ENCODE assay signal across 8 cellular contexts in the genomic region with DNA sequence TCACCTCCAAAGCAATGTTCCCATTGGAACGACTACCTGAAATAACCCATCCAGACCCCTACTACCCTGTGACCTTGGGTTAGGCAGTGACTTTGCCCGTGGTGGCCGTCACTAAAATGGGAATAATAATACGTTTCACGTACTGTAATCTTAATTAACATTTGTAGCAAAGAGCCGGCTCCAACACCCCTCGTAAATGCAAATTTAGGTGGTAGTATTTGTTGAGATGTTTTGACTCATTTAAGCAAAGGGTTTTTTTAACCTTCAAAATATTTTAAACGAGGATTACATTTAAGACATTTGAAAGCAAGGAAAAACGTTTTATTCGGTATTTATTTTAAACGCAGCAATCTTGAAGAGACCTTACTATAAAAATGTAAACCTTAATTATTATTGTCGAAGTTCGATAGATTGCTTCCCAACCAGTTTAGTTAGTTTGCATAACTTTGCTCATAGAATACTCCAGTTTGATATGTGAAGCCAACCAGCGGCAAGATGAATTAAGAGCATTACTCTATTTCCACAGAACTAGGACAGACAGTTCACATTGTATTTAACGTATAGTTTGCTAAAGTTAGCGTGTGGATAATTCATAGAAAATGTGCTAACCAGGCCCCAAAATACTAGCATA. TPM values are rescaled to one million over a fixed set of nuclear protein-coding genes. Genes with fewer than 3 reads are reported as not detected.
DNase-seq lines count a peak whose midpoint lies in the region; ATAC-seq and TF ChIP-seq lines count a peak whose summit lies in the region.

No MANE protein-coding gene starts in this region.

- H3K36me3 ChIP-seq in MM.1S (replicated peaks; ENCODE audit: insufficient read depth, low read length) (no peaks in the 10 kb centered on the region; the same call in 1 of the 2 replicates), mucosa of stomach (ENCODE audit: control insufficient read depth, insufficient read depth, low read length) (no peaks in the 10 kb centered on the region)

- H3K27ac ChIP-seq in MM.1S (ENCODE audit: low read length), result peak overlapping the region; percentile 83

- in situ Hi-C loops in G401 (cut with HindIII; ENCODE audit: low sequenced_read_pairs), result no loop called here

- H4K20me1 ChIP-seq in MM.1S (ENCODE audit: insufficient read depth, low read length), result no peaks in the 10 kb centered on the region

- H3K4me3 ChIP-seq in MM.1S (ENCODE audit: low read length) (peak overlapping the region; percentile 83), choroid plexus epithelial cell (ENCODE audit: low read depth, low read length) (peak overlapping the region; percentile 84), mucosa of stomach (ENCODE audit: low read length) (peak overlapping the region; percentile 67)

- H3K9me2 ChIP-seq in MM.1S (replicated peaks; ENCODE audit: insufficient read depth, low read length), result no peaks in the 10 kb centered on the region

- no peak for TF ChIP-seq CTCF in MM.1S (IDR thresholded peaks at IDR 0.05; ENCODE audit: low read length)
- no peak for TF ChIP-seq CTCF in choroid plexus epithelial cell (conservative IDR thresholded peaks at IDR 0.05; ENCODE audit: low read depth, low read length)

- DNase-seq in MM.1S (no peak), choroid plexus epithelial cell (ENCODE audit: low read depth) (no peak), G401 (ENCODE audit: low spot score) (no peak), GM19240 (ENCODE audit: insufficient read length, low spot score) (no peak), NCI-H2171 treated with DMSO at 0.1 percent for 48 hours (lab: John Stamatoyannopoulos, UW) (no peak)

- ATAC-seq in GM18873 (IDR thresholded peaks at IDR 0.05; ENCODE audit: low FRiP score, unreplicated experiment) (peak; percentile 0), GM18520 (IDR thresholded peaks at IDR 0.05; ENCODE audit: unreplicated experiment) (no peak)

- H3K9ac ChIP-seq in MM.1S (ENCODE audit: low read length), result peak overlapping the region; percentile 91
- H3K9ac ChIP-seq in mucosa of stomach (ENCODE audit: low read length), result peak overlapping the region; percentile 92

- peaks cover 38% of the 10 kb centered on the region for H3F3A ChIP-seq in MM.1S (ENCODE audit: insufficient read depth, low read length)

- H3K27me3 ChIP-seq in MM.1S (replicated peaks; ENCODE audit: insufficient read depth, low read length) (no peaks in the 10 kb centered on the region), mucosa of stomach (ENCODE audit: control insufficient read depth, insufficient read depth, low read length) (no peaks in the 10 kb centered on the region)

- peak overlapping the region; percentile 77 for H2AFZ ChIP-seq in MM.1S (ENCODE audit: low read length)

- peak overlapping the region; percentile 95 for H3K4me2 ChIP-seq in MM.1S (ENCODE audit: low read depth, low read length)

- H3K79me2 ChIP-seq in MM.1S (ENCODE audit: low read length), result peaks cover 74% of the 10 kb centered on the region

- no peaks in the 10 kb centered on the region for H3K9me3 ChIP-seq in MM.1S (replicated peaks; ENCODE audit: insufficient read depth, low read length)
- H3K9me3 ChIP-seq in mucosa of stomach (ENCODE audit: control insufficient read depth, low read length), result no peaks in the 10 kb centered on the region

- peaks cover 9% of the 10 kb centered on the region for H3K4me1 ChIP-seq in MM.1S (ENCODE audit: low read length)
- peaks cover 10% of the 10 kb centered on the region for H3K4me1 ChIP-seq in mucosa of stomach (ENCODE audit: control insufficient read depth, insufficient read depth, low read length)

RNA-seq across cellular contexts. Expression of gene ARID2, which starts 1.4 kb away (rescaled TPM):
- 17.5 and 29.8 TPM in 2 replicates for total RNA-seq in G401 (2014; rRNA removed; shearing (Covaris generic))
